28 cellular contexts compared by ENCODE assay signal in the genomic region with DNA sequence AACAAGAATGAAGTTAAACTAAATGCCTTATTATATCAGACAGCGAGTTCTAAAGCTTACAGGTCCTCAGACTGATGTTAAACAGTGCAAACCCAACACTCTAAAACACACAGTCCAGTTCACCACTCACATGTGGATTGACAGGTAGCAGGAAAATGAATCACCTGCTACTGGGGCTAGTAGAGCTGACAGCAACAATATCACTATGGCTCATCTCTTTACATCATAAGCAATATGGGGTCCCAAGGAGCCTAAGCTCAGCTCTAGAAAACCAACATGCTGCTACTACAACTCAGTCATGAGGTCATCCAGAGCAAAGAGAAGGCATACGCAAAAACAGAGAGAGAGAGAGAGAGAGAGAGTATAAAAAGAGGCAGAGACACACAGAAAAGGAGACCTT.
"Had no signal": no experiment of that assay in that cellular context is flagged by ENCODE, and none has a peak within 500 bp of the region (broad histone marks: within the 10 kb centered on the region; RNA-seq: fewer than 3 reads in every experiment).

No MANE protein-coding gene starts in this region.

- H3K4me1 Mint-ChIP-seq: activated CD8-positive, alpha-beta memory T cell treated with anti-CD3 and anti-CD28 coated beads, Interleukin-2, amount 10 ng/mL, durations not matched to agents 7 days and 5 days; activated naive CD4-positive, alpha-beta T cell treated with anti-CD3 and anti-CD28 coated beads, Interleukin-2, amount 10 ng/mL, durations not matched to agents 7 days and 5 days; activated naive CD8-positive, alpha-beta T cell treated with anti-CD3 and anti-CD28 coated beads, Interleukin-2, amount 10 ng/mL, durations not matched to agents 7 days and 5 days; brain; central memory CD8-positive, alpha-beta T cell had no signal

- H3K27ac ChIP-seq: ascending aorta, breast epithelium, coronary artery, dorsolateral prefrontal cortex, esophagus muscularis mucosa, VCaP had no signal

- DNase-seq: activated CD4-positive, alpha-beta memory T cell treated with anti-CD3 and anti-CD28 coated beads for 36 hours; activated CD4-positive, alpha-beta T cell treated with anti-CD3 and anti-CD28 coated beads for 1 hour; activated CD4-positive, alpha-beta T cell treated with anti-CD3 and anti-CD28 coated beads for 48 hours; activated CD8-positive, alpha-beta memory T cell treated with anti-CD3 and anti-CD28 coated beads, Interleukin-2, amount 10 ng/mL, durations not matched to agents 7 days and 5 days; activated CD8-positive, alpha-beta memory T cell treated with anti-CD3 and anti-CD28 coated beads, Interleukin-2, amount 50 U/mL, for 4 hours; activated CD8-positive, alpha-beta T cell treated with anti-CD3 and anti-CD28 coated beads, Interleukin-2, amount 10 ng/mL, durations not matched to agents 7 days and 5 days; activated gamma-delta T cell; activated naive CD4-positive, alpha-beta T cell; activated naive CD4-positive, alpha-beta T cell treated with anti-CD3 and anti-CD28 coated beads, Interleukin-2, amount 10 ng/mL, durations not matched to agents 7 days and 5 days; activated naive CD8-positive, alpha-beta T cell treated with anti-CD3 and anti-CD28 coated beads, Interleukin-2, amount 10 ng/mL, durations not matched to agents 7 days and 5 days; activated T-cell treated with anti-CD3 and anti-CD28 coated beads, Interleukin-2, amount 50 U/mL, for 48 hours; dorsolateral prefrontal cortex; effector memory CD4-positive, alpha-beta T cell; endodermal cell; erythroblast; foreskin melanocyte; head of caudate nucleus; T-helper 2 cell had no signal

- H3K9me3 Mint-ChIP-seq: activated CD4-positive, alpha-beta memory T cell treated with anti-CD3 and anti-CD28 coated beads for 36 hours; activated naive CD4-positive, alpha-beta T cell treated with anti-CD3 and anti-CD28 coated beads, Interleukin-2, amount 10 ng/mL, durations not matched to agents 7 days and 5 days; activated naive CD4-positive, alpha-beta T cell treated with anti-CD3 and anti-CD28 coated beads, Interleukin-2, amount 50 U/mL, for 72 hours; brain; central memory CD8-positive, alpha-beta T cell; dendritic cell treated with granulocyte-macrophage colony-stimulating factor and Interleukin-4, amounts not matched to agents 40 ng/mL and 50 ng/mL, for 4 days; endodermal cell; WTC11 had no signal

- ATAC-seq: activated CD8-positive, alpha-beta memory T cell treated with anti-CD3 and anti-CD28 coated beads, Interleukin-2, amount 10 ng/mL, durations not matched to agents 7 days and 5 days; activated CD8-positive, alpha-beta T cell treated with anti-CD3 and anti-CD28 coated beads, Interleukin-2, amount 10 ng/mL, durations not matched to agents 7 days and 5 days; activated naive CD4-positive, alpha-beta T cell treated with anti-CD3 and anti-CD28 coated beads, Interleukin-2, amount 50 U/mL, for 72 hours; WTC11 had no signal

- H3K27ac Mint-ChIP-seq: activated CD4-positive, alpha-beta memory T cell treated with anti-CD3 and anti-CD28 coated beads for 36 hours; activated CD8-positive, alpha-beta memory T cell treated with anti-CD3 and anti-CD28 coated beads, Interleukin-2, amount 10 ng/mL, durations not matched to agents 7 days and 5 days; activated CD8-positive, alpha-beta T cell treated with anti-CD3 and anti-CD28 coated beads, Interleukin-2, amount 10 ng/mL, durations not matched to agents 7 days and 5 days; activated naive CD4-positive, alpha-beta T cell treated with anti-CD3 and anti-CD28 coated beads, Interleukin-2, amount 10 ng/mL, durations not matched to agents 7 days and 5 days; activated naive CD8-positive, alpha-beta T cell treated with anti-CD3 and anti-CD28 coated beads, Interleukin-2, amount 10 ng/mL, durations not matched to agents 7 days and 5 days; brain; dendritic cell treated with granulocyte-macrophage colony-stimulating factor and Interleukin-4, amounts not matched to agents 40 ng/mL and 50 ng/mL, for 4 days; endodermal cell; WTC11 had no signal

- H3K4me3 Mint-ChIP-seq: activated CD4-positive, alpha-beta memory T cell treated with anti-CD3 and anti-CD28 coated beads for 36 hours; activated CD8-positive, alpha-beta memory T cell treated with anti-CD3 and anti-CD28 coated beads, Interleukin-2, amount 10 ng/mL, durations not matched to agents 7 days and 5 days; activated CD8-positive, alpha-beta T cell treated with anti-CD3 and anti-CD28 coated beads, Interleukin-2, amount 10 ng/mL, durations not matched to agents 7 days and 5 days; activated naive CD4-positive, alpha-beta T cell treated with anti-CD3 and anti-CD28 coated beads, Interleukin-2, amount 10 ng/mL, durations not matched to agents 7 days and 5 days; activated naive CD8-positive, alpha-beta T cell treated with anti-CD3 and anti-CD28 coated beads, Interleukin-2, amount 10 ng/mL, durations not matched to agents 7 days and 5 days; brain; central memory CD8-positive, alpha-beta T cell; dendritic cell treated with granulocyte-macrophage colony-stimulating factor and Interleukin-4, amounts not matched to agents 40 ng/mL and 50 ng/mL, for 4 days; endodermal cell; WTC11 had no signal

- H3K27me3 ChIP-seq: ascending aorta, breast epithelium, dorsolateral prefrontal cortex, esophagus muscularis mucosa had no signal

- H3K27me3 Mint-ChIP-seq: activated CD4-positive, alpha-beta memory T cell treated with anti-CD3 and anti-CD28 coated beads for 36 hours; activated CD8-positive, alpha-beta memory T cell treated with anti-CD3 and anti-CD28 coated beads, Interleukin-2, amount 10 ng/mL, durations not matched to agents 7 days and 5 days; activated naive CD4-positive, alpha-beta T cell treated with anti-CD3 and anti-CD28 coated beads, Interleukin-2, amount 10 ng/mL, durations not matched to agents 7 days and 5 days; activated naive CD8-positive, alpha-beta T cell treated with anti-CD3 and anti-CD28 coated beads, Interleukin-2, amount 10 ng/mL, durations not matched to agents 7 days and 5 days; brain; central memory CD8-positive, alpha-beta T cell; dendritic cell treated with granulocyte-macrophage colony-stimulating factor and Interleukin-4, amounts not matched to agents 40 ng/mL and 50 ng/mL, for 4 days had no signal

- H3K4me1 ChIP-seq: ascending aorta, breast epithelium, esophagus muscularis mucosa had no signal
